Comparison of ENCODE assay signal across 1 cellular context in the genomic region with DNA sequence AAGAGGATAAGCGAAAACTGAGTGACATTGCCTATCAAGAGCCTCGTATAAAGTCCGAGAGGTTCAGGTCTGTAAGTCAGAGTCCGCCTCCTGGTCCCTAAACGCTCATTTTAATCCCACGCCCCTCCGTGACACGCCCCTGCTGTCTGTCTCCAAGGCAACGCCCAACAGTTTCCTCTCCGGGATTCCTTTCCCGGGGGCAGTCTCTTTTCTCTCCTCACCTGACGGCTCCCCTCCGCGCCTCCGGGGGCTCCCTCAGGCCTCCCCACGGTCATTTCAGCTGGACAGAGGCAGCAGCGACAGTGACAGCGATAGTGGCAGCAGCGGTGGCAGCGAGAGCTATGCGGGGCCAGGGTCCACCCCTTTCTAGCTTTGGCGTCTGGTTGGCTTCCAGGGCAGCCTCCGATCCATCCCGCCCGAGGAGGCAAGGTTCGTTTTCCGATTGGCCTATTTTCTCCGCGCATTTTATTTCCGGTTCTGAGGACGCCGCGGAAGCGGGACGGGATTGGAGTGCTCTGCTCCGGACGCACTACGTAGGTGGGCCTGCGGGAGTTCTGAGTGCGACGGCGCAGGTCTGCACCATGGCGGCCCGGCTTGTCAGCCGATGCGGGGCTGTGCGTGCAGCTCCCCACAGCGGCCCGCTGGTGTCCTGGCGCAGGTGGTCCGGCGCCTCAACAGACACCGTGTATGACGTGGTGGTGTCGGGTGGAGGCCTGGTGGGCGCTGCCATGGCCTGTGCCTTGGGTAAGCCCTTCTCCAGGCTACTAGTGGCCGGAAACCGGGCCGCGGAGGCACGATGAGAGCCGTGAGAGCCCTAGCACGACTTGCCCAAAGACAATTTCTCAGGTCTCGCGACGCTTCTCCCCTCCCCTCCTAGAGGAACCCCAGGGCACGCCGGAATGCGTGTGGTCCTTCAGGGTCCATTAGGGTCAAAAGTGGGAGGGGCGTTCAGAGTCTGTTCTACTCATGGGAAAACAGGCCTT.
TF ChIP-seq lines count a peak whose summit lies in the region.

A gene (plus strand): TSS at position 551 of the 983 bp plus-strand sequence. CDS start 31 bp downstream, at position 582.
A gene with protein sequence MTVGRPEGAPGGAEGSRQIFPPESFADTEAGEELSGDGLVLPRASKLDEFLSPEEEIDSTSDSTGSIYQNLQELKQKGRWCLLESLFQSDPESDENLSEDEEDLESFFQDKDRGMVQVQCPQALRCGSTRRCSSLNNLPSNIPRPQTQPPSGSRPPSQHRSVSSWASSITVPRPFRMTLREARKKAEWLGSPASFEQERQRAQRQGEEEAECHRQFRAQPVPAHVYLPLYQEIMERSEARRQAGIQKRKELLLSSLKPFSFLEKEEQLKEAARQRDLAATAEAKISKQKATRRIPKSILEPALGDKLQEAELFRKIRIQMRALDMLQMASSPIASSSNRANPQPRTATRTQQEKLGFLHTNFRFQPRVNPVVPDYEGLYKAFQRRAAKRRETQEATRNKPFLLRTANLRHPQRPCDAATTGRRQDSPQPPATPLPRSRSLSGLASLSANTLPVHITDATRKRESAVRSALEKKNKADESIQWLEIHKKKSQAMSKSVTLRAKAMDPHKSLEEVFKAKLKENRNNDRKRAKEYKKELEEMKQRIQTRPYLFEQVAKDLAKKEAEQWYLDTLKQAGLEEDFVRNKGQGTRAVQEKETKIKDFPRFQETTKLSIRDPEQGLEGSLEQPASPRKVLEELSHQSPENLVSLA (minus strand): TSS at position 343 of the 983 bp plus-strand sequence. CDS start 68 bp downstream, at position 275.

TF ChIP-seq in IMR-90, 13 proteins besides CTCF, POLR2A, EP300 and RAD21 (continued from another document):
- TF ChIP-seq, protein P1, sequence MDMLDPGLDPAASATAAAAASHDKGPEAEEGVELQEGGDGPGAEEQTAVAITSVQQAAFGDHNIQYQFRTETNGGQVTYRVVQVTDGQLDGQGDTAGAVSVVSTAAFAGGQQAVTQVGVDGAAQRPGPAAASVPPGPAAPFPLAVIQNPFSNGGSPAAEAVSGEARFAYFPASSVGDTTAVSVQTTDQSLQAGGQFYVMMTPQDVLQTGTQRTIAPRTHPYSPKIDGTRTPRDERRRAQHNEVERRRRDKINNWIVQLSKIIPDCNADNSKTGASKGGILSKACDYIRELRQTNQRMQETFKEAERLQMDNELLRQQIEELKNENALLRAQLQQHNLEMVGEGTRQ (IDR thresholded peaks at IDR 0.05; ENCODE audit: low read depth, low read length): no peak
- TF ChIP-seq NFE2L2 (IDR thresholded peaks at IDR 0.05; ENCODE audit: low read depth, low read length): no peak
TF ChIP-seq in IMR-90: peak in this region for 3.
